Comparison of ENCODE assay signal across 8 cellular contexts in the genomic region with DNA sequence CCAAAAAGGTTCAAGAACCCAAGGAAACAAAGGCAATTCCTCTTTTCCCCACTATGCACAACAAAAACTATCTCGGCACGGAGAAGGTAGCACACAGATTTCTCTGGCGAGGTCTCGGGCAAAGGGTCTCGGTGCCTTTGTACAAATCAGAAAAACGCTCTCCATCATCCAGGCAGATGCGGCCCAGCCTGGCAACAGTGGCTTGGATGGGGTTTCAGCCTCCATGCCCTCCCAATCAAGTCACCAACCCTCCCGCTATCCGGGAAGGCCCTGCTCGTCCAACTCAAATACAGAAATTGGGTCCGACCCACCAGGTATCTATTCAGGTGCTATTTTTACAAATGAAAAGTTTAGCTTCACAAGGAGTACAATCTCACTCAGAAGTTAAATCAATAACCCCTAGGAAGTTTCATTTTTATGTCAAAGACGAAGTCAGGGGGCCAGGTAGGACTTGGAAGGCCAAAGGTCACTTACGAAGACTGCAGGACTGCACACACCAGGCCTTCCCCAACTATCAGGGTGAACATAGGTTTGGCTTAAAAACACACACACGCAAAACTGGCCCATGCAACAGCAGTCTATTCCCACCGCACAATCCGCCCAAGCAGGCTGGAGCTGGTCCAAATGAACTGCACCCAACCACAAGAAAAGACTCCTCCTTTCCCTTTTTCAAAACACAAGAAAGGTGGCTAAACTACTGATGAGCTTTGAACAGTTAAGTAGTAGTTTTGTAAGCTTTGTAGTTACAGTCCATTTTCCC. TPM values are rescaled to one million over a fixed set of nuclear protein-coding genes. Genes with fewer than 3 reads are reported as not detected.
DNase-seq lines count a peak whose midpoint lies in the region; ATAC-seq and TF ChIP-seq lines count a peak whose summit lies in the region.

No MANE protein-coding gene starts in this region.

- H3K27me3 ChIP-seq in AG04450 (ENCODE audit: control insufficient read depth, insufficient read depth, low read length): no peaks in the 10 kb centered on the region

- H3K4me1 Mint-ChIP-seq in naive thymus-derived CD8-positive, alpha-beta T cell: peaks cover 36 to 70% (median 55%) of the 10 kb centered on the region in 4 donors

- H3K36me3 Mint-ChIP-seq in naive thymus-derived CD8-positive, alpha-beta T cell: peaks cover 0 to 2% (median 2%) of the 10 kb centered on the region in 3 donors

- DNase-seq in AG04450 (ENCODE audit: low read depth, low spot score) (no peak), KBM-7 (peak; percentile 69), choroid plexus epithelial cell (ENCODE audit: low read depth) (peak; percentile 92), NCI-H510A (lab: John Stamatoyannopoulos, UW) (no peak), superior temporal gyrus (ENCODE audit: extremely low spot score) (no peak)
- no peak for DNase-seq in naive thymus-derived CD8-positive, alpha-beta T cell

- in situ Hi-C loops in KBM-7 (cut with MboI; ENCODE audit: low pct_unique_long_range_greater_than_20kb, low sequenced_read_pairs): no loop called here

- no peaks in the 10 kb centered on the region for H3K9me3 ChIP-seq in AG04450 (ENCODE audit: control insufficient read depth, insufficient read depth, low read length)

- CTCF ChIA-PET in AG04450 (lab: Charles Lee): interaction anchor here (1.0 kb wide), 1 partner anchor 64 kb away, joined by 3 read pairs; no protein-coding TSS in a partner anchor

- peak in 1 of 2 donors; percentile 20 for ATAC-seq in naive thymus-derived CD8-positive, alpha-beta T cell
- ATAC-seq in HG02588 (IDR thresholded peaks at IDR 0.05; ENCODE audit: unreplicated experiment) (no peak), HG02840 (IDR thresholded peaks at IDR 0.05; ENCODE audit: low FRiP score, unreplicated experiment) (no peak)

- POLR2A ChIA-PET in AG04450 (lab: Yijun Ruan, JAX): interaction anchor here (0.6 to 1.8 kb wide), 4 partner anchors 19 to 54 kb away, joined by 3 to 13 read pairs (median 6); no protein-coding TSS in a partner anchor
- POLR2A ChIA-PET in naive thymus-derived CD8-positive, alpha-beta T cell (lab: Charles Lee): no interaction called here

- no peak for TF ChIP-seq CTCF in AG04450 (IDR thresholded peaks at IDR 0.05; ENCODE audit: low read depth, low read length)
- TF ChIP-seq CTCF in choroid plexus epithelial cell (conservative IDR thresholded peaks at IDR 0.05; ENCODE audit: low read depth, low read length): no peak

- H3K4me3 ChIP-seq in AG04450 (ENCODE audit: low read depth, low read length) (no peak overlapping the region), choroid plexus epithelial cell (ENCODE audit: low read depth, low read length) (no peak overlapping the region)

- no peaks in the 10 kb centered on the region for H3K9me3 Mint-ChIP-seq in naive thymus-derived CD8-positive, alpha-beta T cell

- peak overlapping the region in 6 of 10 donors; percentile 7 to 52 (median 28) for H3K4me3 Mint-ChIP-seq in naive thymus-derived CD8-positive, alpha-beta T cell

- H3K27ac Mint-ChIP-seq in naive thymus-derived CD8-positive, alpha-beta T cell: peak overlapping the region in 2 of 10 donors; percentile 23 to 67

- no peaks in the 10 kb centered on the region for H3K27me3 Mint-ChIP-seq in naive thymus-derived CD8-positive, alpha-beta T cell

- H3K27ac ChIP-seq in AG04450 (ENCODE audit: low read depth, low read length): peak overlapping the region; percentile 48

RNA-seq across cellular contexts. Expression of gene GNA12, which starts 43.0 kb away (rescaled TPM):
- polyA plus RNA-seq in AG04450 (2011; rRNA removed): 97.4 and 110 TPM in 2 replicates
- polyA minus RNA-seq in AG04450 (2011; rRNA and poly(A)+ RNA removed): 114 and 135 TPM in 2 replicates
- total RNA-seq in naive thymus-derived CD8-positive, alpha-beta T cell: 10 to 100 TPM; 18.7 to 21.4 TPM
- 10 to 100 TPM in 1 of 3 donors, 1 to 10 TPM in 2; 4.6 to 13.7 (median 8.5) TPM for polyA plus RNA-seq in naive thymus-derived CD8-positive, alpha-beta T cell

Comparison
In these comparisons a context has a peak if more than half of its experiments do, and no peak if none do; other contexts are left out.
1. DNase-seq: peak in KBM-7 (single experiment) and choroid plexus epithelial cell (single experiment); none in AG04450 (single experiment), naive thymus-derived CD8-positive, alpha-beta T cell (0 of 10), NCI-H510A (single experiment) and superior temporal gyrus (single experiment).